In genomic region chr15:67820992-67821783, GRCh38 we compare ENCODE assay signal across 8 cellular contexts. TPM values are rescaled to one million over a fixed set of nuclear protein-coding genes. Genes with fewer than 3 reads are reported as not detected.
A peak's percentile ranks its signal among the peaks of the same experiment; 100 is the strongest.
DNase-seq lines count a peak whose midpoint lies in the region; ATAC-seq and TF ChIP-seq lines count a peak whose summit lies in the region.

No MANE protein-coding gene starts in this region.

- intact Hi-C loops in esophagus muscularis mucosa (cut with DNase I) = no loop called here

- no peak for TF ChIP-seq EP300 in esophagus muscularis mucosa (IDR thresholded peaks at IDR 0.05)

- CTCF ChIA-PET in RWPE1 (lab: Yijun Ruan, JAX) = interaction anchor here (0.7 kb wide), 1 partner anchor 162 kb away, joined by 3 read pairs; no protein-coding TSS in a partner anchor

- H3K4me1 Mint-ChIP-seq in nephron progenitor cell = peaks cover 31% of the 10 kb centered on the region

- no peak overlapping the region for H3K27ac ChIP-seq in RWPE1
- H3K27ac ChIP-seq in esophagus muscularis mucosa (replicated peaks in 1 of 4) = no peak overlapping the region

- no peak for TF ChIP-seq POLR2A in esophagus muscularis mucosa (IDR thresholded peaks at IDR 0.05; ENCODE audit: low read depth)

- peaks cover 18% of the 10 kb centered on the region for H3K9me3 Mint-ChIP-seq in nephron progenitor cell

- no peak for TF ChIP-seq CTCF in RWPE1 (conservative IDR thresholded peaks at IDR 0.05; ENCODE audit: low read depth)
- no peak for TF ChIP-seq CTCF in epithelial cell of esophagus (IDR thresholded peaks at IDR 0.05; ENCODE audit: insufficient read depth, low read depth, low read length, missing control alignments)
- TF ChIP-seq CTCF in nephron progenitor cell (IDR thresholded peaks at IDR 0.05) = no peak
- TF ChIP-seq CTCF in esophagus muscularis mucosa (IDR thresholded peaks at IDR 0.05) = no peak

- H3K4me3 ChIP-seq in epithelial cell of esophagus (ENCODE audit: low read length) (no peak overlapping the region), esophagus muscularis mucosa (no peak overlapping the region)

- DNase-seq in ELF-1 (ENCODE audit: low read depth, low spot score) (peak; percentile 70), RWPE1 (ENCODE audit: low spot score) (peak; percentile 76), epithelial cell of esophagus (ENCODE audit: low read depth) (peak; percentile 63), nephron progenitor cell (peak; percentile 95), esophagus muscularis mucosa (ENCODE audit: extremely low spot score) (no peak), NCI-H748 (lab: John Stamatoyannopoulos, UW; ENCODE audit: unreplicated experiment) (no peak)

- no peaks in the 10 kb centered on the region for H3K36me3 ChIP-seq in esophagus muscularis mucosa

- peak overlapping the region; percentile 78 for H3K4me3 Mint-ChIP-seq in nephron progenitor cell

- no peaks in the 10 kb centered on the region for H3K9me3 ChIP-seq in esophagus muscularis mucosa

- peaks cover 10% of the 10 kb centered on the region for H3K36me3 Mint-ChIP-seq in nephron progenitor cell (ENCODE audit: low read depth)

- POLR2A ChIA-PET in RWPE1 (lab: Yijun Ruan, JAX; ENCODE audit: low non-redundant PET) = no interaction called here

- H3K4me1 ChIP-seq in esophagus muscularis mucosa = peaks cover 19 to 69% (median 60%) of the 10 kb centered on the region in 4 donors

- peaks cover 98% of the 10 kb centered on the region for H3K27me3 Mint-ChIP-seq in nephron progenitor cell (ENCODE audit: low read depth, poor library complexity)

- ATAC-seq in GM21367 (IDR thresholded peaks at IDR 0.05; ENCODE audit: unreplicated experiment) (no peak), HG02970 (IDR thresholded peaks at IDR 0.05; ENCODE audit: low FRiP score, unreplicated experiment) (no peak)

- 9% methylated on average over 37 of the region's 39 CpGs for WGBS in esophagus muscularis mucosa

- H3K27me3 ChIP-seq in esophagus muscularis mucosa = peaks cover 3 to 91% (median 74%) of the 10 kb centered on the region in 4 donors

- H3K27ac Mint-ChIP-seq in nephron progenitor cell = no peak overlapping the region

RNA-seq across cellular contexts. Expression of gene SKOR1, which starts 4.1 kb away (rescaled TPM):
- 1 to 10 TPM in 1 of 4 donors, under 1 TPM in 3; 0.58 to 1.2 (median 0.84) TPM for total RNA-seq in esophagus muscularis mucosa

RNA-seq across cellular contexts. Expression of gene RNU6-1, which starts 18.7 kb away (rescaled TPM):
- not detected for total RNA-seq in esophagus muscularis mucosa

Comparison
In these comparisons a context has a peak if more than half of its experiments do, and no peak if none do; other contexts are left out.
1. DNase-seq: peak in ELF-1 (single experiment), RWPE1 (single experiment), epithelial cell of esophagus (single experiment) and nephron progenitor cell (single experiment); none in esophagus muscularis mucosa (single experiment) and NCI-H748 (single experiment).